In the genomic region with DNA sequence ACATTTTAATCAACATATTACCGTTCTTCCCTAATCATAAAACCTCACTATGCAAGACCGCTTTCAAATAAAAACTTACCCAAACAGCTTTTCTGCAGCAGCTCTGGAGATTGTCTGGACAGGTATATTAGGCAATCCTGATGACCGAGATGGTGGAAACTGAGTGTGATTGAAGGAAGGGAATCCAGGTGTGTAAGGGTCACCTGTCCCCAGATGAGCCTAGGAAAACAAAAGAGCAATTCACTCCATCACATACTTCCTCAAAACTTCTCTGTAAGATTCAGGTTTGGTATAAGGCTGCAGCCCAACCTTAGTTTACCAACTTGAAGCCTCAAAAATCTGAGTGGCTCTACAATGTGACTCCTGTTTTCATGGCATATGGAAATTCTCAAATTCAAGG, we compare ENCODE assay signal across 23 cellular contexts.
"Had no signal": no experiment of that assay in that cellular context is flagged by ENCODE, and none has a peak within 500 bp of the region (broad histone marks: within the 10 kb centered on the region; RNA-seq: fewer than 3 reads in every experiment).

No MANE protein-coding gene starts in this region.

- H3K9me3 Mint-ChIP-seq: dendritic cell treated with granulocyte-macrophage colony-stimulating factor and Interleukin-4, amounts not matched to agents 40 ng/mL and 50 ng/mL, for 4 days; effector memory CD8-positive, alpha-beta T cell; endodermal cell; mesothelial cell of epicardium; naive thymus-derived CD4-positive, alpha-beta T cell had no signal

- H3K27me3 ChIP-seq: colonic mucosa, esophagus muscularis mucosa, foreskin keratinocyte, gastroesophageal sphincter, heart left ventricle, hepatocyte, left lung had no signal

- H3K27ac Mint-ChIP-seq: dendritic cell treated with granulocyte-macrophage colony-stimulating factor and Interleukin-4, amounts not matched to agents 40 ng/mL and 50 ng/mL, for 4 days; endodermal cell; mesothelial cell of epicardium had no signal

- H3K27me3 Mint-ChIP-seq: dendritic cell treated with granulocyte-macrophage colony-stimulating factor and Interleukin-4, amounts not matched to agents 40 ng/mL and 50 ng/mL, for 4 days; effector memory CD8-positive, alpha-beta T cell; naive thymus-derived CD4-positive, alpha-beta T cell had no signal

- DNase-seq: colonic mucosa; cortex of kidney; effector CD8-positive, alpha-beta T cell; effector memory CD8-positive, alpha-beta T cell; endodermal cell; foreskin keratinocyte; heart left ventricle; hypothalamus; kidney; kidney glomerular epithelial cell; left lung; left ventricle myocardium superior; lower lobe of right lung; mesenchymal stem cell; naive thymus-derived CD4-positive, alpha-beta T cell had no signal

- H3K4me1 ChIP-seq: colonic mucosa, esophagus muscularis mucosa, foreskin keratinocyte, gastroesophageal sphincter, left lung, lower lobe of right lung had no signal

- H3K4me3 Mint-ChIP-seq: dendritic cell treated with granulocyte-macrophage colony-stimulating factor and Interleukin-4, amounts not matched to agents 40 ng/mL and 50 ng/mL, for 4 days; effector memory CD8-positive, alpha-beta T cell; endodermal cell; mesothelial cell of epicardium; naive thymus-derived CD4-positive, alpha-beta T cell had no signal

- H3K4me3 ChIP-seq: colonic mucosa, esophagus muscularis mucosa, gastroesophageal sphincter, heart left ventricle, hepatocyte, left lung, lower lobe of right lung had no signal

- H3K27ac ChIP-seq: colonic mucosa, esophagus muscularis mucosa, foreskin keratinocyte, gastroesophageal sphincter, heart left ventricle, hepatocyte, left lung, lower lobe of right lung had no signal

- FAIRE-seq: endometrium, frontal cortex, islet of Langerhans, kidney had no signal

- ATAC-seq: effector memory CD8-positive, alpha-beta T cell; foreskin keratinocyte; gastroesophageal sphincter; heart left ventricle; left lung; left ventricle myocardium superior; lower lobe of right lung; naive thymus-derived CD4-positive, alpha-beta T cell had no signal

- H3K9me3 ChIP-seq: colonic mucosa, esophagus muscularis mucosa, gastroesophageal sphincter, heart left ventricle, left lung, lower lobe of right lung had no signal

- H3K4me1 Mint-ChIP-seq: endodermal cell, mesothelial cell of epicardium had no signal
